ENCODE assay signal across 34 cellular contexts in the genomic region with DNA sequence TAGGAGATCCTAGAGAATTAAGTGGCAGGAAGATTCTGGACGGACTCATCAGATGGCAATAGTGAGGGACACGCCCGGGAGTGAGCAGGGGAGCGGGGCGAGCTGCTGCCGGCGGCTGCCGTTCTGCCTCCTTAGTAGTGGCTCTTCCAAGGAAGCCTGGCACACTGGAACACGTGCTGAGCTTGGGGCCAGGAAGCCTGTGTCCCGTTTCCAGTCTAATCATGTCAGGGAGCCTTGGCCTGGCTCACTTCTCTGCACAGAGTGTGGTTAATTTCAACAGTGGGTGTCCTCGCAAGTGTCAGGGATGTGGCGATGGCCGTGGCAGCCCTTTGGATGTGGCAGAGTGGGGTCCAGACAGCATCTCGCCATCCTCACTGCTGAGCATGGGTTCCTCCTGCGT. TPM values are rescaled to one million over a fixed set of nuclear protein-coding genes. Genes with fewer than 3 reads are reported as not detected.
"Had no signal": no experiment of that assay in that cellular context is flagged by ENCODE, and none has a peak within 500 bp of the region (broad histone marks: within the 10 kb centered on the region; RNA-seq: fewer than 3 reads in every experiment).

No MANE protein-coding gene starts in this region.

- H3K9me3 ChIP-seq: adrenal gland, ascending aorta, breast epithelium, colonic mucosa, gastrocnemius medialis, heart left ventricle had no signal

- H3K36me3 ChIP-seq: adrenal gland, ascending aorta, breast epithelium, cardiac muscle cell, colonic mucosa, gastrocnemius medialis, heart left ventricle had no signal

- H3K27ac ChIP-seq: adrenal gland, ascending aorta, breast epithelium, cardiac muscle cell, colonic mucosa, foreskin keratinocyte, gastrocnemius medialis, heart left ventricle had no signal

- H3K27me3 ChIP-seq: adrenal gland, ascending aorta, breast epithelium, cardiac muscle cell, colonic mucosa, foreskin keratinocyte, gastrocnemius medialis had no signal

- H3K4me1 Mint-ChIP-seq: activated naive CD4-positive, alpha-beta T cell treated with anti-CD3 and anti-CD28 coated beads, Interleukin-2, amount 50 U/mL, for 24 hours; activated naive CD8-positive, alpha-beta T cell treated with anti-CD3 and anti-CD28 coated beads for 36 hours; activated naive CD8-positive, alpha-beta T cell treated with anti-CD3 and anti-CD28 coated beads, Interleukin-2, amount 50 U/mL, for 24 hours; endodermal cell; T-cell had no signal

- H3K4me3 Mint-ChIP-seq: activated CD4-positive, alpha-beta memory T cell treated with anti-CD3 and anti-CD28 coated beads for 36 hours; activated CD8-positive, alpha-beta memory T cell treated with anti-CD3 and anti-CD28 coated beads, Interleukin-2, amount 10 ng/mL, durations not matched to agents 7 days and 5 days; activated CD8-positive, alpha-beta T cell treated with anti-CD3 and anti-CD28 coated beads, Interleukin-2, amount 10 ng/mL, durations not matched to agents 7 days and 5 days; activated naive CD4-positive, alpha-beta T cell treated with anti-CD3 and anti-CD28 coated beads for 36 hours; activated naive CD4-positive, alpha-beta T cell treated with anti-CD3 and anti-CD28 coated beads, Interleukin-2, amount 50 U/mL, for 24 hours; activated naive CD8-positive, alpha-beta T cell treated with anti-CD3 and anti-CD28 coated beads for 36 hours; activated naive CD8-positive, alpha-beta T cell treated with anti-CD3 and anti-CD28 coated beads, Interleukin-2, amount 50 U/mL, for 24 hours; activated T-helper 1 cell treated with anti-CD3 and anti-CD28 coated beads, Interleukin-12 subunit alpha, Interleukin-12 subunit beta, Interleukin-2, Interleukin-4 antibody, amounts not matched to agents 30 ng/mL and 10 ng/mL and 1 ng/mL, durations not matched to agents 14 hours and 24 hours and 36 hours; brain; endodermal cell; T-cell; T-helper 1 cell treated with Interleukin-12 subunit alpha and Interleukin-12 subunit beta and Interleukin-4 antibody, amounts not matched to agents 30 μg/mL and 1 μg/mL, for 36 hours had no signal

- H3K27ac Mint-ChIP-seq: activated CD4-positive, alpha-beta memory T cell treated with anti-CD3 and anti-CD28 coated beads for 36 hours; activated CD8-positive, alpha-beta memory T cell treated with anti-CD3 and anti-CD28 coated beads, Interleukin-2, amount 10 ng/mL, durations not matched to agents 7 days and 5 days; activated CD8-positive, alpha-beta T cell treated with anti-CD3 and anti-CD28 coated beads, Interleukin-2, amount 10 ng/mL, durations not matched to agents 7 days and 5 days; activated naive CD4-positive, alpha-beta T cell treated with anti-CD3 and anti-CD28 coated beads for 36 hours; activated naive CD4-positive, alpha-beta T cell treated with anti-CD3 and anti-CD28 coated beads, Interleukin-2, amount 50 U/mL, for 24 hours; activated naive CD8-positive, alpha-beta T cell treated with anti-CD3 and anti-CD28 coated beads for 36 hours; activated naive CD8-positive, alpha-beta T cell treated with anti-CD3 and anti-CD28 coated beads, Interleukin-2, amount 50 U/mL, for 24 hours; activated T-helper 1 cell treated with anti-CD3 and anti-CD28 coated beads, Interleukin-12 subunit alpha, Interleukin-12 subunit beta, Interleukin-2, Interleukin-4 antibody, amounts not matched to agents 30 ng/mL and 10 ng/mL and 1 ng/mL, durations not matched to agents 14 hours and 24 hours and 36 hours; activated T-helper 2 cell treated with anti-CD3 and anti-CD28 coated beads, Interferon-gamma antibody, Interleukin-2, Interleukin-4, amounts not matched to agents 10 μg/mL and 5 μg/mL and 100 μg/mL, durations not matched to agents 14 hours and 24 hours and 36 hours; brain; endodermal cell; T-cell; T-helper 1 cell treated with Interleukin-12 subunit alpha and Interleukin-12 subunit beta and Interleukin-4 antibody, amounts not matched to agents 30 μg/mL and 1 μg/mL, for 36 hours had no signal

- ATAC-seq: activated CD8-positive, alpha-beta memory T cell treated with anti-CD3 and anti-CD28 coated beads, Interleukin-2, amount 10 ng/mL, durations not matched to agents 7 days and 5 days; activated CD8-positive, alpha-beta T cell treated with anti-CD3 and anti-CD28 coated beads, Interleukin-2, amount 10 ng/mL, durations not matched to agents 7 days and 5 days; activated naive CD8-positive, alpha-beta T cell treated with anti-CD3 and anti-CD28 coated beads, Interleukin-2, amount 50 U/mL, for 24 hours; esophagus mucosa; foreskin keratinocyte; gastrocnemius medialis; heart left ventricle; T-cell had no signal

- H3K4me1 ChIP-seq: adrenal gland, ascending aorta, breast epithelium, colonic mucosa, foreskin keratinocyte, gastrocnemius medialis, heart left ventricle had no signal

- DNase-seq: activated CD4-positive, alpha-beta memory T cell treated with anti-CD3 and anti-CD28 coated beads for 36 hours; activated CD4-positive, alpha-beta T cell treated with anti-CD3 and anti-CD28 coated beads for 48 hours; activated CD8-positive, alpha-beta memory T cell treated with anti-CD3 and anti-CD28 coated beads, Interleukin-2, amount 10 ng/mL, durations not matched to agents 7 days and 5 days; activated CD8-positive, alpha-beta memory T cell treated with anti-CD3 and anti-CD28 coated beads, Interleukin-2, amount 50 U/mL, for 4 hours; activated CD8-positive, alpha-beta T cell treated with anti-CD3 and anti-CD28 coated beads, Interleukin-2, amount 10 ng/mL, durations not matched to agents 7 days and 5 days; activated effector memory CD4-positive, alpha-beta T cell treated with anti-CD3 and anti-CD28 coated beads, Interleukin-2, amount 50 U/mL, for 16 hours; activated naive CD4-positive, alpha-beta T cell treated with anti-CD3 and anti-CD28 coated beads for 36 hours; activated naive CD8-positive, alpha-beta T cell treated with anti-CD3 and anti-CD28 coated beads for 36 hours; activated naive CD8-positive, alpha-beta T cell treated with anti-CD3 and anti-CD28 coated beads, Interleukin-2, amount 50 U/mL, for 24 hours; activated T-cell treated with anti-CD3 and anti-CD28 coated beads, Interleukin-2, amount 50 U/mL, for 1 hour; activated T-cell treated with anti-CD3 and anti-CD28 coated beads, Interleukin-2, amount 50 U/mL, for 48 hours; adrenal gland; central memory CD4-positive, alpha-beta T cell; cerebellar nuclear complex; colonic mucosa; effector memory CD4-positive, alpha-beta T cell; endodermal cell; foreskin keratinocyte; gastrocnemius medialis; glutamatergic neuron; heart left ventricle; SW 1271; T-cell; T1000 had no signal

- H3K36me3 Mint-ChIP-seq: activated naive CD4-positive, alpha-beta T cell treated with anti-CD3 and anti-CD28 coated beads, Interleukin-2, amount 50 U/mL, for 24 hours; brain had no signal

- H3K4me3 ChIP-seq: adrenal gland, ascending aorta, breast epithelium, cardiac muscle cell, colonic mucosa, gastrocnemius medialis, heart left ventricle had no signal

- H3K27me3 Mint-ChIP-seq: activated CD4-positive, alpha-beta memory T cell treated with anti-CD3 and anti-CD28 coated beads for 36 hours; activated CD8-positive, alpha-beta memory T cell treated with anti-CD3 and anti-CD28 coated beads, Interleukin-2, amount 10 ng/mL, durations not matched to agents 7 days and 5 days; activated naive CD4-positive, alpha-beta T cell treated with anti-CD3 and anti-CD28 coated beads, Interleukin-2, amount 50 U/mL, for 24 hours; activated naive CD8-positive, alpha-beta T cell treated with anti-CD3 and anti-CD28 coated beads for 36 hours; activated naive CD8-positive, alpha-beta T cell treated with anti-CD3 and anti-CD28 coated beads, Interleukin-2, amount 50 U/mL, for 24 hours; T-cell had no signal

- H3K9me3 Mint-ChIP-seq: activated CD4-positive, alpha-beta memory T cell treated with anti-CD3 and anti-CD28 coated beads for 36 hours; activated naive CD4-positive, alpha-beta T cell treated with anti-CD3 and anti-CD28 coated beads for 36 hours; activated naive CD4-positive, alpha-beta T cell treated with anti-CD3 and anti-CD28 coated beads, Interleukin-2, amount 50 U/mL, for 24 hours; activated naive CD8-positive, alpha-beta T cell treated with anti-CD3 and anti-CD28 coated beads for 36 hours; activated naive CD8-positive, alpha-beta T cell treated with anti-CD3 and anti-CD28 coated beads, Interleukin-2, amount 50 U/mL, for 24 hours; activated T-helper 1 cell treated with anti-CD3 and anti-CD28 coated beads, Interleukin-12 subunit alpha, Interleukin-12 subunit beta, Interleukin-2, Interleukin-4 antibody, amounts not matched to agents 30 ng/mL and 10 ng/mL and 1 ng/mL, durations not matched to agents 14 hours and 24 hours and 36 hours; activated T-helper 2 cell treated with anti-CD3 and anti-CD28 coated beads, Interferon-gamma antibody, Interleukin-2, Interleukin-4, amounts not matched to agents 10 μg/mL and 5 μg/mL and 100 μg/mL, durations not matched to agents 14 hours and 24 hours and 36 hours; brain; endodermal cell; T-cell; T-helper 1 cell treated with Interleukin-12 subunit alpha and Interleukin-12 subunit beta and Interleukin-4 antibody, amounts not matched to agents 30 μg/mL and 1 μg/mL, for 36 hours had no signal

RNA-seq across cellular contexts. Expression of a gene that starts 16.5 kb away (rescaled TPM):
- total RNA-seq: ascending aorta, cardiac muscle cell, dermis microvascular lymphatic vessel endothelial cell, esophagus mucosa, gastrocnemius medialis, heart left ventricle had no signal
- polyA plus RNA-seq: cardiac muscle cell, heart left ventricle had no signal
